Comparison of ENCODE assay signal across 8 cellular contexts in the genomic region with DNA sequence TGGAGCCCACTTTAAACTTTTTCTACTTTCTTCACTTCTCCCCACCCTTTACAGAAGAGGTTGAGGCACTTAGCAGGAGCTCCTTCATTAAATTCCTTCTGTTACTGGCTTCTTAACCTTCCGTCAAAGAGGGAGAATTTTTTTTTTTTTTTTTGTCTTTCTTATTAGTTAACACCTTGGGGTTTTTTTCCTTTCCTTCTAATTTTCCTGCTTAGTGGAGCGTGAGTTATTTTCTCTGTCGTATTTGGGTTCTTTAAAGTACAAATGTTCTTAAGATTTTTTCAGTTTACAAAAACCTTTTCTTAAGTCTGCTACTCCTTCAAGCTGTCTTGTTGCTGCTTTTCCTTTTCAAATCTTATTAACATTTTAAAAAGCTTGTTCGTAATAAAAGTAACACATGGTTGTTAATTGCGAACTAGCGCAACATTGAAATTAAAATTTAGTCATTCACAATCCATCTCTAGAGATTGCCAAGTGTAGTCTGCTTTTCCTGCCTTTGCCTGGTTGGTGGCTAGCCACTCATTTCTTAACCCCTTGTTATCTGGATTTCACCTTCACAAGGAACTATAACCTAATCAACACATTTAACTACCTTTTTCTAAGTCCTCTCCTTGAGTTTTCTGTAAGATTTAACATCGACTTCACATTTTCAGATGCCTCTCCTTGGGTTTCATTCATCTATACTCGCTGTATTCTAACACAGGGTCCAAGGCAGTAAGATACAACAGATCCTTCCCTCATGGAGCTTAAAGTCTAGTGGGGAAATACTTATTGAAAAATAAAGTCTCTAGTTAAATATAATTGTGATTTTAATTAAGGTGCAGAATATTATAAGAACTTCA. TPM values are rescaled to one million over a fixed set of nuclear protein-coding genes. Genes with fewer than 3 reads are reported as not detected.
DNase-seq lines count a peak whose midpoint lies in the region; ATAC-seq and TF ChIP-seq lines count a peak whose summit lies in the region.

No MANE protein-coding gene starts in this region.

- TF ChIP-seq CTCF in natural killer cell (IDR thresholded peaks at IDR 0.05) = no peak

- no peaks in the 10 kb centered on the region for H3K36me3 ChIP-seq in CD4-positive, alpha-beta memory T cell (ENCODE audit: insufficient read depth, low read length)

- intact Hi-C loops in CD4-positive, alpha-beta memory T cell (cut with micrococcal nuclease) = no loop called here
- intact Hi-C loops in natural killer cell (cut with micrococcal nuclease) = no loop called here

- TF ChIP-seq RAD21 in Ishikawa (IDR thresholded peaks at IDR 0.05; ENCODE audit: low read depth) = no peak

- H3K27ac ChIP-seq in CD4-positive, alpha-beta memory T cell (ENCODE audit: low read depth, low read length) = no peak overlapping the region

- H3K27me3 Mint-ChIP-seq in CD4-positive, alpha-beta memory T cell = no peaks in the 10 kb centered on the region
- H3K27me3 Mint-ChIP-seq in central memory CD8-positive, alpha-beta T cell = no peaks in the 10 kb centered on the region
- H3K27me3 Mint-ChIP-seq in natural killer cell (ENCODE audit: low read depth in 2 of 2) = peaks cover 34 to 42% of the 10 kb centered on the region in 2 donors

- peaks cover 33 to 51% (median 39%) of the 10 kb centered on the region in 4 donors for H3K4me1 Mint-ChIP-seq in CD4-positive, alpha-beta memory T cell
- peaks cover 45% of the 10 kb centered on the region for H3K4me1 Mint-ChIP-seq in central memory CD8-positive, alpha-beta T cell
- peaks cover 31 to 42% of the 10 kb centered on the region in 2 donors for H3K4me1 Mint-ChIP-seq in natural killer cell

- POLR2A ChIA-PET in CD4-positive, alpha-beta memory T cell (lab: Charles Lee; ENCODE audit: partially characterized antibody) = interaction anchor here (0.6 to 4.8 kb wide), 3 partner anchors 47 to 336 kb away, joined by 3 to 22 read pairs (median 5); partner anchors contain the start of genes GLUD1 and SHLD2

- ATAC-seq in central memory CD8-positive, alpha-beta T cell (replicated peaks; ENCODE audit: extremely low read depth, poor library complexity, severe bottlenecking) = no peak
- no peak for ATAC-seq in natural killer cell
- no peak for ATAC-seq in GM18511 (IDR thresholded peaks at IDR 0.05; ENCODE audit: unreplicated experiment)
- no peak for ATAC-seq in GM18520 (IDR thresholded peaks at IDR 0.05; ENCODE audit: unreplicated experiment)

- H3K9me3 ChIP-seq in CD4-positive, alpha-beta memory T cell (ENCODE audit: control insufficient read depth in 1 of 2, low read length in 2 of 2) = no peaks in the 10 kb centered on the region

- no peaks in the 10 kb centered on the region for H3K27me3 ChIP-seq in CD4-positive, alpha-beta memory T cell (ENCODE audit: insufficient read depth, low read length)

- no peak for DNase-seq in CD4-positive, alpha-beta memory T cell
- DNase-seq in central memory CD8-positive, alpha-beta T cell (ENCODE audit: low spot score in 2 of 2) = no peak
- DNase-seq in natural killer cell (no peak), 8988T (no peak)
- DNase-seq in activated CD8-positive, alpha-beta memory T cell treated with anti-CD3 and anti-CD28 coated beads, Interleukin-2, amount 50 U/mL, for 48 hours = no peak

- H3K9me3 Mint-ChIP-seq in CD4-positive, alpha-beta memory T cell = peaks cover 0 to 3% (median 0%) of the 10 kb centered on the region in 8 donors
- H3K9me3 Mint-ChIP-seq in central memory CD8-positive, alpha-beta T cell = no peaks in the 10 kb centered on the region
- H3K9me3 Mint-ChIP-seq in natural killer cell = no peaks in the 10 kb centered on the region

- no peak for TF ChIP-seq EP300 in Ishikawa (IDR thresholded peaks at IDR 0.05; ENCODE audit: borderline replicate concordance)

- peaks cover 0 to 6% of the 10 kb centered on the region in 2 donors for H3K36me3 Mint-ChIP-seq in CD4-positive, alpha-beta memory T cell
- H3K36me3 Mint-ChIP-seq in central memory CD8-positive, alpha-beta T cell (ENCODE audit: insufficient read depth) = peaks cover 4% of the 10 kb centered on the region
- no peaks in the 10 kb centered on the region for H3K36me3 Mint-ChIP-seq in natural killer cell

- no peak overlapping the region for H3K4me3 ChIP-seq in CD4-positive, alpha-beta memory T cell (ENCODE audit: low read length in 2 of 2)

- peak overlapping the region in 5 of 7 donors; percentile 19 to 84 (median 65) for H3K27ac Mint-ChIP-seq in CD4-positive, alpha-beta memory T cell
- no peak overlapping the region for H3K27ac Mint-ChIP-seq in central memory CD8-positive, alpha-beta T cell (ENCODE audit: low read depth)
- H3K27ac Mint-ChIP-seq in natural killer cell = peak overlapping the region; percentile 13 to 24

- H3K4me3 Mint-ChIP-seq in CD4-positive, alpha-beta memory T cell = peak overlapping the region; percentile 56 to 96 (median 94)
- peak overlapping the region; percentile 85 for H3K4me3 Mint-ChIP-seq in central memory CD8-positive, alpha-beta T cell
- H3K4me3 Mint-ChIP-seq in natural killer cell = peak overlapping the region; percentile 91

- CTCF ChIA-PET in CD4-positive, alpha-beta memory T cell (lab: Charles Lee; ENCODE audit: partially characterized antibody) = interaction anchor here (1.0 to 1.8 kb wide), 2 partner anchors 31 to 181 kb away, joined by 3 to 11 read pairs; no protein-coding TSS in a partner anchor

- peaks cover 24% of the 10 kb centered on the region for H3K4me1 ChIP-seq in CD4-positive, alpha-beta memory T cell (ENCODE audit: insufficient read depth, low read length)

TF ChIP-seq in Ishikawa, 13 proteins besides CTCF, POLR2A, EP300 and RAD21:
- no peak for TF ChIP-seq TEAD4 (IDR thresholded peaks at IDR 0.05)
- TF ChIP-seq NFIC (IDR thresholded peaks at IDR 0.05) = 0 out of 2 replicates have a peak, but pooled peaks have one; percentile 22
- TF ChIP-seq YY1 (IDR thresholded peaks at IDR 0.05; ENCODE audit: low read depth) = no peak
- TF ChIP-seq USF1 (IDR thresholded peaks at IDR 0.05) = no peak
- no peak for TF ChIP-seq TCF12 (IDR thresholded peaks at IDR 0.05; ENCODE audit: low read depth)
- TF ChIP-seq, protein P1, sequence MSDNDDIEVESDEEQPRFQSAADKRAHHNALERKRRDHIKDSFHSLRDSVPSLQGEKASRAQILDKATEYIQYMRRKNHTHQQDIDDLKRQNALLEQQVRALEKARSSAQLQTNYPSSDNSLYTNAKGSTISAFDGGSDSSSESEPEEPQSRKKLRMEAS (IDR thresholded peaks at IDR 0.05) = no peak

RNA-seq across cellular contexts. Expression of gene BMPR1A, which starts 2.0 kb away (rescaled TPM):
- 10 to 100 TPM; 15.5 to 21.0 TPM for total RNA-seq in CD4-positive, alpha-beta memory T cell
- 1 to 10 TPM; 4.7 to 5.2 TPM for polyA plus RNA-seq in CD4-positive, alpha-beta memory T cell
- 1 to 10 TPM; 5.5 to 8.1 (median 7.7) TPM for total RNA-seq in natural killer cell
